Comparison of ENCODE assay signal across 16 cellular contexts in genomic region chr1:8404450-8405370, GRCh38.
DNase-seq lines count a peak whose midpoint lies in the region; ATAC-seq and TF ChIP-seq lines count a peak whose summit lies in the region.
"Had no signal": no experiment of that assay in that cellular context is flagged by ENCODE, and none has a peak within 500 bp of the region (broad histone marks: within the 10 kb centered on the region; RNA-seq: fewer than 3 reads in every experiment).

No MANE protein-coding gene starts in this region.

- TF ChIP-seq POLR2A in heart left ventricle (IDR thresholded peaks at IDR 0.05) (no peak), transverse colon (IDR thresholded peaks at IDR 0.05) (no peak)

- intact Hi-C loops in heart left ventricle (cut with DNase I): loop anchor here in 5 of 10 donors (5.0 kb wide), 3 partner anchors 32 to 123 kb away; no protein-coding TSS in a partner anchor
- intact Hi-C loops in cardiac septum (cut with DNase I): loop anchor here (5.0 kb wide), 2 partner anchors 32 to 298 kb away; no protein-coding TSS in a partner anchor
- intact Hi-C loops in transverse colon (cut with DNase I; ENCODE audit: low total_unique reads): no loop called here

- H3K36me3 ChIP-seq in heart left ventricle (peaks cover 0 to 65% (median 32%) of the 10 kb centered on the region in 9 donors), muscle layer of colon (ENCODE audit: insufficient read depth, low read length) (no peaks in the 10 kb centered on the region), transverse colon (peaks cover 0 to 10% (median 3%) of the 10 kb centered on the region in 4 donors)

- H3K9me3 Mint-ChIP-seq in activated naive CD8-positive, alpha-beta T cell (ENCODE audit: low read depth): no peaks in the 10 kb centered on the region

- 86 to 88% (median 87%) methylated on average over 10 of the region's 10 CpGs for WGBS in heart left ventricle, 4 donors
- 68 to 78% methylated on average over 4 to 10 of the region's 10 CpGs for WGBS in transverse colon (ENCODE audit: low coverage in 1 of 2), 2 donors

- DNase-seq in heart left ventricle (no peak), cardiac septum (ENCODE audit: low spot score) (no peak), transverse colon (peak; percentile 43), ecto neural progenitor cell (ENCODE audit: low spot score) (no peak), SHP77 (lab: John Stamatoyannopoulos, UW) (no peak), UCSD-AML1 (lab: John Stamatoyannopoulos, UW; ENCODE audit: unreplicated experiment) (no peak)
- DNase-seq: anterior cingulate cortex; DMS79; NCI-H2081; NCI-H748 treated with DMSO at 0.1 percent for 48 hours; stimulated activated CD4-positive, alpha-beta T cell treated with anti-CD3 and anti-CD28 coated beads, Interleukin-4, amount 100 ng/mL, for 4 hours had no signal

- no peaks in the 10 kb centered on the region for H3K27me3 Mint-ChIP-seq in activated naive CD8-positive, alpha-beta T cell

- H3K4me3 ChIP-seq in heart left ventricle (no peak overlapping the region), muscle layer of colon (ENCODE audit: low read depth in 1 of 2, low read length in 2 of 2) (no peak overlapping the region), transverse colon (no peak overlapping the region)
- H3K4me3 ChIP-seq: hepatocyte had no signal

- no peak overlapping the region for H3K9ac ChIP-seq in muscle layer of colon (ENCODE audit: low read length)

- TF ChIP-seq CTCF in heart left ventricle (IDR thresholded peaks at IDR 0.05) (no peak), transverse colon (IDR thresholded peaks at IDR 0.05) (no peak)

- H3K27me3 ChIP-seq in heart left ventricle: no peaks in the 10 kb centered on the region
- H3K27me3 ChIP-seq in muscle layer of colon (ENCODE audit: control insufficient read depth in 1 of 2, insufficient read depth in 2 of 2, low read length in 2 of 2): no peaks in the 10 kb centered on the region
- H3K27me3 ChIP-seq in transverse colon: no peaks in the 10 kb centered on the region
- H3K27me3 ChIP-seq: hepatocyte had no signal

- TF ChIP-seq EP300 in transverse colon (IDR thresholded peaks at IDR 0.05; ENCODE audit: low read depth): no peak

- peaks cover 40% of the 10 kb centered on the region for H3K4me1 Mint-ChIP-seq in activated naive CD8-positive, alpha-beta T cell (ENCODE audit: low read depth)

- peak overlapping the region; percentile 61 for H3K27ac Mint-ChIP-seq in activated naive CD8-positive, alpha-beta T cell

- in situ Hi-C loops in transverse colon (cut with MboI; ENCODE audit: low pct_ligation_motif_present in 1 of 4, low pct_unique_long_range_greater_than_20kb in 1 of 4, low sequenced_read_pairs in 3 of 4): no loop called here

- H3K36me3 Mint-ChIP-seq in activated naive CD8-positive, alpha-beta T cell: peaks cover 8% of the 10 kb centered on the region

- H3K4me1 ChIP-seq in heart left ventricle (peaks cover 19 to 79% (median 42%) of the 10 kb centered on the region in 12 donors), muscle layer of colon (ENCODE audit: insufficient read depth, low read length) (peaks cover 41% of the 10 kb centered on the region), transverse colon (peaks cover 41 to 57% (median 48%) of the 10 kb centered on the region in 4 donors)

- H3K9me3 ChIP-seq in heart left ventricle: no peaks in the 10 kb centered on the region
- H3K9me3 ChIP-seq in muscle layer of colon (ENCODE audit: low read length): no peaks in the 10 kb centered on the region
- no peaks in the 10 kb centered on the region for H3K9me3 ChIP-seq in transverse colon

- ATAC-seq in heart left ventricle: no peak
- ATAC-seq: activated CD4-positive, CD25-positive, alpha-beta regulatory T cell treated with anti-CD3 and anti-CD28 coated beads, Interleukin-2, amount 50 U/mL, for 24 hours; sciatic nerve had no signal

- no peak overlapping the region for H3K4me3 Mint-ChIP-seq in activated naive CD8-positive, alpha-beta T cell

- H3K27ac ChIP-seq in heart left ventricle: peak overlapping the region in 7 of 12 donors; percentile 6 to 99 (median 34)
- H3K27ac ChIP-seq in muscle layer of colon (ENCODE audit: low read depth, low read length): peak overlapping the region; percentile 27
- H3K27ac ChIP-seq in transverse colon: peak overlapping the region; percentile 67 to 99 (median 95)
- H3K27ac ChIP-seq: hepatocyte had no signal

Comparison
In these comparisons a context has a peak if more than half of its experiments do, and no peak if none do; other contexts are left out.
1. H3K27ac ChIP-seq: peak in every context shown above with its lines; median percentile 95 in transverse colon; 34 in heart left ventricle; 27 in muscle layer of colon.